In genomic region chr16:85082553-85083050, GRCh38 we compare ENCODE assay signal across 12 cellular contexts. TPM values are rescaled to one million over a fixed set of nuclear protein-coding genes. Genes with fewer than 3 reads are reported as not detected.
DNase-seq lines count a peak whose midpoint lies in the region; ATAC-seq, FAIRE-seq and TF ChIP-seq lines count a peak whose summit lies in the region.
"Had no signal": no experiment of that assay in that cellular context is flagged by ENCODE, and none has a peak within 500 bp of the region (broad histone marks: within the 10 kb centered on the region; RNA-seq: fewer than 3 reads in every experiment).

No MANE protein-coding gene starts in this region.

- POLR2A ChIA-PET in K562 (lab: Yijun Ruan, JAX), result interaction anchor here (1.0 to 1.7 kb wide), 2 partner anchors 10 to 19 kb away, joined by 3 to 4 read pairs; no protein-coding TSS in a partner anchor

- 74% methylated on average over 23 of the region's 23 CpGs for WGBS in K562 (ENCODE audit: insufficient coverage, low coverage, missing lambda C conversion rate)

- H3K27me3 ChIP-seq in DOHH2 (ENCODE audit: control insufficient read depth, low read length) (peaks cover 19% of the 10 kb centered on the region), K562 (ENCODE audit: control insufficient read depth in 2 of 2, insufficient read depth in 2 of 2, low read length in 2 of 2) (no peaks in the 10 kb centered on the region)

- BruUV-seq in K562 (replicated peaks; lab: Mats Ljungman, UMichigan), result no TSS peak

- intact Hi-C loops in K562 (cut with micrococcal nuclease), result loop anchor here (10.0 kb wide), 1 partner anchor 458 kb away; no protein-coding TSS in a partner anchor

- no peaks in the 10 kb centered on the region for H3K36me3 ChIP-seq in DOHH2 (ENCODE audit: control insufficient read depth, low read length)
- H3K36me3 ChIP-seq in K562 (ENCODE audit: control insufficient read depth, insufficient read depth, low read length), result peaks cover 17% of the 10 kb centered on the region; the same call in 1 of the 3 replicates

- H3K9ac ChIP-seq in K562 (ENCODE audit: insufficient read depth in 1 of 2, low read depth in 2 of 2, low read length in 2 of 2), result peak overlapping the region in 1 of 2 experiments; percentile 49; a peak in 2 of 4 replicates

- H3K79me2 ChIP-seq in DOHH2 (ENCODE audit: control insufficient read depth, low read length) (no peaks in the 10 kb centered on the region), K562 (ENCODE audit: control insufficient read depth, insufficient read depth, low read length) (no peaks in the 10 kb centered on the region)

- H3K9me3 ChIP-seq in DOHH2 (ENCODE audit: control insufficient read depth, insufficient read depth, low read length), result no peaks in the 10 kb centered on the region
- H3K9me3 ChIP-seq in K562 (replicated peaks; ENCODE audit: control insufficient read depth, insufficient read depth, low read depth, low read length), result no peaks in the 10 kb centered on the region

- no peaks in the 10 kb centered on the region for H3F3A ChIP-seq in DOHH2 (ENCODE audit: control insufficient read depth, insufficient read depth)

- no peaks in the 10 kb centered on the region for H3K9me2 ChIP-seq in DOHH2 (replicated peaks; ENCODE audit: control insufficient read depth, low read length)

- no peaks in the 10 kb centered on the region for H3K9me1 ChIP-seq in K562 (ENCODE audit: control insufficient read depth, insufficient read depth, low read length)

- in situ Hi-C loops in K562 (cut with MboI), result no loop called here

- DNase-seq in K562 (ENCODE audit: extremely low read depth in 1 of 4, low spot score in 3 of 4) (no peak), UCSD-AML1 (lab: John Stamatoyannopoulos, UW; ENCODE audit: unreplicated experiment) (no peak), NCI-H2196 treated with DMSO at 0.1 percent for 48 hours (lab: John Stamatoyannopoulos, UW; ENCODE audit: unreplicated experiment) (no peak), T-helper 9 cell (no peak)
- DNase-seq: activated CD4-positive, alpha-beta memory T cell treated with anti-CD3 and anti-CD28 coated beads for 36 hours; dermis blood vessel endothelial cell had no signal

- no peak for TF ChIP-seq EP300 in K562 (IDR thresholded peaks at IDR 0.05; ENCODE audit: low read length)

- H3K27me3 Mint-ChIP-seq in nephron (ENCODE audit: low read depth), result peaks cover 31% of the 10 kb centered on the region
- H3K27me3 Mint-ChIP-seq: activated CD4-positive, alpha-beta memory T cell treated with anti-CD3 and anti-CD28 coated beads for 36 hours; activated naive CD4-positive, alpha-beta T cell treated with anti-CD3 and anti-CD28 coated beads, Interleukin-2, amount 50 U/mL, for 24 hours had no signal

- H4K20me1 ChIP-seq in DOHH2 (ENCODE audit: control insufficient read depth, insufficient read depth, low read depth, low read length), result no peaks in the 10 kb centered on the region
- H4K20me1 ChIP-seq in K562 (replicated peaks; ENCODE audit: control insufficient read depth, insufficient read depth, low read length), result no peaks in the 10 kb centered on the region; the same call in 1 of the 2 replicates

- H3K36me3 Mint-ChIP-seq in nephron (ENCODE audit: low read depth), result peaks cover 20% of the 10 kb centered on the region

- CTCF ChIA-PET in K562 (lab: Yijun Ruan, JAX; ENCODE audit: low intra/inter-chr PET ratio), result no interaction called here

- no peak overlapping the region for H3K27ac Mint-ChIP-seq in nephron
- H3K27ac Mint-ChIP-seq: activated CD4-positive, alpha-beta memory T cell treated with anti-CD3 and anti-CD28 coated beads for 36 hours; activated naive CD4-positive, alpha-beta T cell treated with anti-CD3 and anti-CD28 coated beads, Interleukin-2, amount 50 U/mL, for 24 hours had no signal

- ATAC-seq in HG02610 (IDR thresholded peaks at IDR 0.05; ENCODE audit: unreplicated experiment) (peak; percentile 40), K562 (peak; percentile 10; the same call in 1 of the 3 replicates), HG02798 (IDR thresholded peaks at IDR 0.05; ENCODE audit: poor library complexity, unreplicated experiment) (no peak)

- no peaks in the 10 kb centered on the region for H3K9me3 Mint-ChIP-seq in nephron
- H3K9me3 Mint-ChIP-seq: activated CD4-positive, alpha-beta memory T cell treated with anti-CD3 and anti-CD28 coated beads for 36 hours; activated naive CD4-positive, alpha-beta T cell treated with anti-CD3 and anti-CD28 coated beads, Interleukin-2, amount 50 U/mL, for 24 hours had no signal

- H3K4me2 ChIP-seq in DOHH2 (ENCODE audit: low read length) (peak overlapping the region; percentile 42), K562 (ENCODE audit: insufficient read depth, low read length) (no peak overlapping the region)

- H3K4me1 ChIP-seq in DOHH2 (ENCODE audit: control insufficient read depth, low read length) (peaks cover 15% of the 10 kb centered on the region), K562 (replicated peaks in 1 of 2; ENCODE audit: control insufficient read depth in 2 of 2, insufficient read depth in 2 of 2, low read length in 2 of 2) (peaks cover 0 to 33% of the 10 kb centered on the region in 2 experiments; a peak in 2 of 5 replicates)

- no peak overlapping the region for H3K4me3 ChIP-seq in DOHH2 (ENCODE audit: low read length)
- H3K4me3 ChIP-seq in K562, result no peak overlapping the region

- no peak for FAIRE-seq in K562 (lab: Jason Lieb, UNC)

- TF ChIP-seq CTCF in DOHH2 (IDR thresholded peaks at IDR 0.05; ENCODE audit: low read depth, low read length, poor library complexity, severe bottlenecking), result no peak
- TF ChIP-seq CTCF in K562 (IDR thresholded peaks at IDR 0.05 in 2 of 3, conservative IDR thresholded peaks at IDR 0.05 in 1 of 3; ENCODE audit: insufficient read depth in 2 of 3, low read depth in 1 of 3, low read length in 3 of 3), result no peak
- TF ChIP-seq CTCF in nephron (IDR thresholded peaks at IDR 0.05; ENCODE audit: unreplicated experiment in 3 of 3), result no peak

- H3K27ac ChIP-seq in DOHH2 (ENCODE audit: low read depth, low read length), result no peak overlapping the region
- no peak overlapping the region for H3K27ac ChIP-seq in K562 (ENCODE audit: extremely low read depth, low read depth, low read length)
- H3K27ac ChIP-seq: C4-2B had no signal

- H2AFZ ChIP-seq in K562 (ENCODE audit: low read depth, low read length), result no peak overlapping the region

- peaks cover 32% of the 10 kb centered on the region for H3K4me1 Mint-ChIP-seq in nephron

- TF ChIP-seq POLR2A in K562 (conservative IDR thresholded peaks at IDR 0.05), result no peak

- no peak for TF ChIP-seq RAD21 in K562 (CRISPR knock-in tag; conservative IDR thresholded peaks at IDR 0.05 in 1 of 2, IDR thresholded peaks at IDR 0.05 in 1 of 2)

- peak overlapping the region in 2 of 3 experiments; percentile 2 to 40 for H3K4me3 Mint-ChIP-seq in nephron
- H3K4me3 Mint-ChIP-seq: activated CD4-positive, alpha-beta memory T cell treated with anti-CD3 and anti-CD28 coated beads for 36 hours; activated naive CD4-positive, alpha-beta T cell treated with anti-CD3 and anti-CD28 coated beads, Interleukin-2, amount 50 U/mL, for 24 hours had no signal

TF ChIP-seq in K562, 482 proteins besides CTCF, POLR2A, EP300 and RAD21 (continues in another document):
- TF ChIP-seq FOXP1 (CRISPR knock-in tag; IDR thresholded peaks at IDR 0.05), result 0 out of 2 replicates have a peak, but pooled peaks have one; percentile 31
- peak; percentile 46; the same call in 1 of the 2 replicates for TF ChIP-seq USF1 (CRISPR knock-in tag; IDR thresholded peaks at IDR 0.05)
- no peak for TF ChIP-seq CBFB (CRISPR knock-in tag; IDR thresholded peaks at IDR 0.05)
- TF ChIP-seq CSDE1 (IDR thresholded peaks at IDR 0.05), result no peak

RNA-seq across cellular contexts. Expression of gene CIBAR2, which starts 29.7 kb away (rescaled TPM):
- not detected in 2 replicates for total RNA-seq in K562 (2011; cell fraction: chromatin; rRNA removed; ENCODE audit: low replicate concordance)
- not detected in 2 replicates for total RNA-seq in K562 (2011; cell fraction: nucleolus; rRNA removed)
- total RNA-seq in K562 (2011; cell fraction: nucleoplasm; rRNA removed), result not detected in 2 replicates
- not detected in 2 replicates for total RNA-seq in K562 (2014; rRNA removed)
- total RNA-seq in K562 (2014; rRNA removed; fragmentation: Illumina TruSeq; extraction: Trizol), result not detected in 2 replicates
- not detected in 2 replicates for total RNA-seq in K562 (2015; rRNA removed; fragmentation: Illumina TruSeq; extraction: Trizol)
- total RNA-seq in K562 (2021), result not detected in 2 replicates
- polyA plus RNA-seq in K562 (2011; rRNA removed), result not detected in 2 replicates
- polyA plus RNA-seq in K562 (2011; cell fraction: cytosol; rRNA removed), result not detected in 2 replicates
- polyA plus RNA-seq in K562 (2011; cell fraction: nucleus; rRNA removed), result not detected in 2 replicates
- polyA plus RNA-seq in K562 (2012), result not detected in 2 replicates
- not detected in 2 replicates for polyA plus RNA-seq in K562 (2014; fragmentation: Illumina TruSeq; extraction: Trizol)
- not detected for polyA plus RNA-seq in K562 (2014; fragmentation: Nextera tagmentation; extraction: Ambion mirVana)
- not detected in 2 replicates for polyA plus RNA-seq in K562 (2014; rRNA removed)
- not detected in 2 replicates for polyA minus RNA-seq in K562 (2011; rRNA and poly(A)+ RNA removed)
- not detected in 2 replicates for polyA minus RNA-seq in K562 (2011; cell fraction: cytosol; rRNA and poly(A)+ RNA removed)
- not detected in 2 replicates for polyA minus RNA-seq in K562 (2011; cell fraction: nucleus; rRNA and poly(A)+ RNA removed)
- total RNA-seq: activated CD4-positive, alpha-beta memory T cell treated with anti-CD3 and anti-CD28 coated beads for 36 hours; dermis blood vessel endothelial cell had no signal

RNA-seq across cellular contexts. Expression of gene KIAA0513, which starts 55.0 kb away (rescaled TPM):
- 51.3 and 93.2 TPM in 2 replicates for total RNA-seq in K562 (2011; cell fraction: chromatin; rRNA removed; ENCODE audit: low replicate concordance)
- total RNA-seq in K562 (2011; cell fraction: nucleolus; rRNA removed), result 39.2 and 39.4 TPM in 2 replicates
- 29.0 and 33.3 TPM in 2 replicates for total RNA-seq in K562 (2011; cell fraction: nucleoplasm; rRNA removed)
- 11.0 and 11.2 TPM in 2 replicates for total RNA-seq in K562 (2014; rRNA removed)
- 6.1 and 10.3 TPM in 2 replicates for total RNA-seq in K562 (2014; rRNA removed; fragmentation: Illumina TruSeq; extraction: Trizol)
- total RNA-seq in K562 (2015; rRNA removed; fragmentation: Illumina TruSeq; extraction: Trizol), result 9.3 and 9.7 TPM in 2 replicates
- total RNA-seq in K562 (2021), result 13.7 and 14.7 TPM in 2 replicates
- polyA plus RNA-seq in K562 (2011; rRNA removed), result 6.9 and 8.6 TPM in 2 replicates
- polyA plus RNA-seq in K562 (2011; cell fraction: cytosol; rRNA removed), result 4.0 and 9.6 TPM in 2 replicates
- polyA plus RNA-seq in K562 (2011; cell fraction: nucleus; rRNA removed), result 6.8 and 12.9 TPM in 2 replicates
- 10.5 and 13.3 TPM in 2 replicates for polyA plus RNA-seq in K562 (2012)
- polyA plus RNA-seq in K562 (2014; fragmentation: Illumina TruSeq; extraction: Trizol), result 10.1 and 12.6 TPM in 2 replicates
- under 1 TPM; 0.18 to 0.36 TPM for polyA plus RNA-seq in K562 (2014; fragmentation: Nextera tagmentation; extraction: Ambion mirVana)
- polyA plus RNA-seq in K562 (2014; rRNA removed), result 9.8 and 10.2 TPM in 2 replicates
- polyA minus RNA-seq in K562 (2011; rRNA and poly(A)+ RNA removed), result 7.7 and 17.3 TPM in 2 replicates
- 5.1 and 6.4 TPM in 2 replicates for polyA minus RNA-seq in K562 (2011; cell fraction: cytosol; rRNA and poly(A)+ RNA removed)
- 9.6 and 11.7 TPM in 2 replicates for polyA minus RNA-seq in K562 (2011; cell fraction: nucleus; rRNA and poly(A)+ RNA removed)
